ENCODE assay signal across 1 cellular context in the genomic region with DNA sequence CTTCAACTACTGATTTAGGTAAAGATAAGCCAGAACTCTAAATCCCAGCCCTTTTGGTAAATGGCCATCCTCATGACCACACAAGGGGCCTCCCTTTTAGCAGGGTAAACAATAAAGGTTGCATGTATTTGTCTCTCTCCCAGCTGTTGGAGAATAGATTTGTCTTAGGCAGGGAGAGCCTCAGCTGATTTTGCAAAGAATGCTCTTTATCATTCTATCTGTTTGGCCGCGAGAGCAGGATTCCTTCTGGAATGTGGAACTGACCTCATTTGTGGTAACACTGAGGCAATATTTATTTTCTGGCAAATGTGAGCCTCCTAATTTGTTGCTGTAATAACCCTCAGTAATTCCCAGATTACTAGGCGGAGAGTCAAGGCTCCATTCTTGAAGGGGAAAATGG.
A peak's percentile ranks its signal among the peaks of the same experiment; 100 is the strongest.
TF ChIP-seq lines count a peak whose summit lies in the region.

No MANE protein-coding gene starts in this region.

TF ChIP-seq in HepG2, 621 proteins besides CTCF, POLR2A, EP300 and RAD21 (continues in another document):
- TF ChIP-seq, protein P1, sequence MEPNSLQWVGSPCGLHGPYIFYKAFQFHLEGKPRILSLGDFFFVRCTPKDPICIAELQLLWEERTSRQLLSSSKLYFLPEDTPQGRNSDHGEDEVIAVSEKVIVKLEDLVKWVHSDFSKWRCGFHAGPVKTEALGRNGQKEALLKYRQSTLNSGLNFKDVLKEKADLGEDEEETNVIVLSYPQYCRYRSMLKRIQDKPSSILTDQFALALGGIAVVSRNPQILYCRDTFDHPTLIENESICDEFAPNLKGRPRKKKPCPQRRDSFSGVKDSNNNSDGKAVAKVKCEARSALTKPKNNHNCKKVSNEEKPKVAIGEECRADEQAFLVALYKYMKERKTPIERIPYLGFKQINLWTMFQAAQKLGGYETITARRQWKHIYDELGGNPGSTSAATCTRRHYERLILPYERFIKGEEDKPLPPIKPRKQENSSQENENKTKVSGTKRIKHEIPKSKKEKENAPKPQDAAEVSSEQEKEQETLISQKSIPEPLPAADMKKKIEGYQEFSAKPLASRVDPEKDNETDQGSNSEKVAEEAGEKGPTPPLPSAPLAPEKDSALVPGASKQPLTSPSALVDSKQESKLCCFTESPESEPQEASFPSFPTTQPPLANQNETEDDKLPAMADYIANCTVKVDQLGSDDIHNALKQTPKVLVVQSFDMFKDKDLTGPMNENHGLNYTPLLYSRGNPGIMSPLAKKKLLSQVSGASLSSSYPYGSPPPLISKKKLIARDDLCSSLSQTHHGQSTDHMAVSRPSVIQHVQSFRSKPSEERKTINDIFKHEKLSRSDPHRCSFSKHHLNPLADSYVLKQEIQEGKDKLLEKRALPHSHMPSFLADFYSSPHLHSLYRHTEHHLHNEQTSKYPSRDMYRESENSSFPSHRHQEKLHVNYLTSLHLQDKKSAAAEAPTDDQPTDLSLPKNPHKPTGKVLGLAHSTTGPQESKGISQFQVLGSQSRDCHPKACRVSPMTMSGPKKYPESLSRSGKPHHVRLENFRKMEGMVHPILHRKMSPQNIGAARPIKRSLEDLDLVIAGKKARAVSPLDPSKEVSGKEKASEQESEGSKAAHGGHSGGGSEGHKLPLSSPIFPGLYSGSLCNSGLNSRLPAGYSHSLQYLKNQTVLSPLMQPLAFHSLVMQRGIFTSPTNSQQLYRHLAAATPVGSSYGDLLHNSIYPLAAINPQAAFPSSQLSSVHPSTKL (CRISPR knock-in tag; IDR thresholded peaks at IDR 0.05): peak; percentile 24; the same call in 1 of the 2 replicates
- TF ChIP-seq, protein P2, sequence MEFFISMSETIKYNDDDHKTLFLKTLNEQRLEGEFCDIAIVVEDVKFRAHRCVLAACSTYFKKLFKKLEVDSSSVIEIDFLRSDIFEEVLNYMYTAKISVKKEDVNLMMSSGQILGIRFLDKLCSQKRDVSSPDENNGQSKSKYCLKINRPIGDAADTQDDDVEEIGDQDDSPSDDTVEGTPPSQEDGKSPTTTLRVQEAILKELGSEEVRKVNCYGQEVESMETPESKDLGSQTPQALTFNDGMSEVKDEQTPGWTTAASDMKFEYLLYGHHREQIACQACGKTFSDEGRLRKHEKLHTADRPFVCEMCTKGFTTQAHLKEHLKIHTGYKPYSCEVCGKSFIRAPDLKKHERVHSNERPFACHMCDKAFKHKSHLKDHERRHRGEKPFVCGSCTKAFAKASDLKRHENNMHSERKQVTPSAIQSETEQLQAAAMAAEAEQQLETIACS (CRISPR knock-in tag; IDR thresholded peaks at IDR 0.05): no peak
- TF ChIP-seq NCOA2 (CRISPR knock-in tag; IDR thresholded peaks at IDR 0.05): 0 out of 2 replicates have a peak, but pooled peaks have one; percentile 18
- TF ChIP-seq SP140L (CRISPR knock-in tag; IDR thresholded peaks at IDR 0.05; ENCODE audit: borderline replicate concordance): no peak
- peak; percentile 72; the same call in 1 of the 2 replicates for TF ChIP-seq SOX5 (CRISPR knock-in tag; IDR thresholded peaks at IDR 0.05; ENCODE audit: borderline replicate concordance)
- TF ChIP-seq DPF2 (CRISPR knock-in tag; IDR thresholded peaks at IDR 0.05; ENCODE audit: borderline replicate concordance, low read depth): no peak
- TF ChIP-seq PLRG1 (conservative IDR thresholded peaks at IDR 0.05): no peak
- TF ChIP-seq, protein P3, sequence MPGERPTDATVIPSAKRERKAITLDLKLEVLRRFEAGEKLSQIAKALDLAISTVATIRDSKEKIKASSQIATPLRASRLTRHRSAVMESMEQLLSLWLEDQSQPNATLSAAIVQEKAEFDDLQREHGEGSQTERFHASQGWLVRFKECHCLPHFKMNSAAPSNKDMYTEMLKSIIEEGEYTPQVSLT (CRISPR knock-in tag; IDR thresholded peaks at IDR 0.05; ENCODE audit: borderline replicate concordance, low read depth): no peak
- TF ChIP-seq, protein P4, sequence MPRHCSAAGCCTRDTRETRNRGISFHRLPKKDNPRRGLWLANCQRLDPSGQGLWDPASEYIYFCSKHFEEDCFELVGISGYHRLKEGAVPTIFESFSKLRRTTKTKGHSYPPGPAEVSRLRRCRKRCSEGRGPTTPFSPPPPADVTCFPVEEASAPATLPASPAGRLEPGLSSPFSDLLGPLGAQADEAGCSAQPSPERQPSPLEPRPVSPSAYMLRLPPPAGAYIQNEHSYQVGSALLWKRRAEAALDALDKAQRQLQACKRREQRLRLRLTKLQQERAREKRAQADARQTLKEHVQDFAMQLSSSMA (CRISPR knock-in tag; IDR thresholded peaks at IDR 0.05): no peak
- no peak for TF ChIP-seq ZNF10 (CRISPR knock-in tag; IDR thresholded peaks at IDR 0.05; ENCODE audit: borderline replicate concordance, low read depth)
- TF ChIP-seq ZNF570 (CRISPR knock-in tag; IDR thresholded peaks at IDR 0.05; ENCODE audit: borderline replicate concordance): no peak
- no peak for TF ChIP-seq RFX5 (IDR thresholded peaks at IDR 0.05; ENCODE audit: low read depth, low read length)
- TF ChIP-seq ZNF225 (CRISPR knock-in tag; IDR thresholded peaks at IDR 0.05): no peak
- TF ChIP-seq, protein P5, sequence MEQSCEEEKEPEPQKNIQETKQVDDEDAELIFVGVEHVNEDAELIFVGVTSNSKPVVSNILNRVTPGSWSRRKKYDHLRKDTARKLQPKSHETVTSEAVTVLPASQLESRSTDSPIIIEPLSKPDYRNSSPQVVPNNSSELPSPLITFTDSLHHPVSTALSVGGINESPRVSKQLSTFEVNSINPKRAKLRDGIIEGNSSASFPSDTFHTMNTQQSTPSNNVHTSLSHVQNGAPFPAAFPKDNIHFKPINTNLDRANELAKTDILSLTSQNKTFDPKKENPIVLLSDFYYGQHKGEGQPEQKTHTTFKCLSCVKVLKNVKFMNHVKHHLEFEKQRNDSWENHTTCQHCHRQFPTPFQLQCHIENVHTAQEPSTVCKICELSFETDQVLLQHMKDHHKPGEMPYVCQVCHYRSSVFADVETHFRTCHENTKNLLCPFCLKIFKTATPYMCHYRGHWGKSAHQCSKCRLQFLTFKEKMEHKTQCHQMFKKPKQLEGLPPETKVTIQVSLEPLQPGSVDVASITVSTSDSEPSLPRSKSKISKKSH (CRISPR knock-in tag; IDR thresholded peaks at IDR 0.05; ENCODE audit: borderline replicate concordance): no peak
- TF ChIP-seq ZNF317 (CRISPR knock-in tag; IDR thresholded peaks at IDR 0.05): no peak
- TF ChIP-seq, protein P6, sequence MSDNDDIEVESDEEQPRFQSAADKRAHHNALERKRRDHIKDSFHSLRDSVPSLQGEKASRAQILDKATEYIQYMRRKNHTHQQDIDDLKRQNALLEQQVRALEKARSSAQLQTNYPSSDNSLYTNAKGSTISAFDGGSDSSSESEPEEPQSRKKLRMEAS (IDR thresholded peaks at IDR 0.05): no peak
- TF ChIP-seq, protein P7, sequence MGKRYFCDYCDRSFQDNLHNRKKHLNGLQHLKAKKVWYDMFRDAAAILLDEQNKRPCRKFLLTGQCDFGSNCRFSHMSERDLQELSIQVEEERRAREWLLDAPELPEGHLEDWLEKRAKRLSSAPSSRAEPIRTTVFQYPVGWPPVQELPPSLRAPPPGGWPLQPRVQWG (CRISPR knock-in tag; IDR thresholded peaks at IDR 0.05; ENCODE audit: borderline replicate concordance, low read depth): no peak
- no peak for TF ChIP-seq SRSF9 (IDR thresholded peaks at IDR 0.05; ENCODE audit: borderline replicate concordance, insufficient read depth, low read depth, low read length, poor library complexity, severe bottlenecking)
- TF ChIP-seq SIN3A (IDR thresholded peaks at IDR 0.05; ENCODE audit: borderline replicate concordance, low read depth, low read length): no peak
- TF ChIP-seq, protein P8, sequence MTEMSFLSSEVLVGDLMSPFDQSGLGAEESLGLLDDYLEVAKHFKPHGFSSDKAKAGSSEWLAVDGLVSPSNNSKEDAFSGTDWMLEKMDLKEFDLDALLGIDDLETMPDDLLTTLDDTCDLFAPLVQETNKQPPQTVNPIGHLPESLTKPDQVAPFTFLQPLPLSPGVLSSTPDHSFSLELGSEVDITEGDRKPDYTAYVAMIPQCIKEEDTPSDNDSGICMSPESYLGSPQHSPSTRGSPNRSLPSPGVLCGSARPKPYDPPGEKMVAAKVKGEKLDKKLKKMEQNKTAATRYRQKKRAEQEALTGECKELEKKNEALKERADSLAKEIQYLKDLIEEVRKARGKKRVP (CRISPR knock-in tag; IDR thresholded peaks at IDR 0.05): 0 out of 4 replicates have a peak, but pooled peaks of 1 of the 2 experiments have one; percentile 12
- no peak for TF ChIP-seq ZFP36L2 (CRISPR knock-in tag; IDR thresholded peaks at IDR 0.05)
- TF ChIP-seq ZNF629 (CRISPR knock-in tag; conservative IDR thresholded peaks at IDR 0.05): no peak
- TF ChIP-seq FOXK2 (IDR thresholded peaks at IDR 0.05): no peak
- TF ChIP-seq, protein P9, sequence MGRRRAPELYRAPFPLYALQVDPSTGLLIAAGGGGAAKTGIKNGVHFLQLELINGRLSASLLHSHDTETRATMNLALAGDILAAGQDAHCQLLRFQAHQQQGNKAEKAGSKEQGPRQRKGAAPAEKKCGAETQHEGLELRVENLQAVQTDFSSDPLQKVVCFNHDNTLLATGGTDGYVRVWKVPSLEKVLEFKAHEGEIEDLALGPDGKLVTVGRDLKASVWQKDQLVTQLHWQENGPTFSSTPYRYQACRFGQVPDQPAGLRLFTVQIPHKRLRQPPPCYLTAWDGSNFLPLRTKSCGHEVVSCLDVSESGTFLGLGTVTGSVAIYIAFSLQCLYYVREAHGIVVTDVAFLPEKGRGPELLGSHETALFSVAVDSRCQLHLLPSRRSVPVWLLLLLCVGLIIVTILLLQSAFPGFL (CRISPR knock-in tag; IDR thresholded peaks at IDR 0.05): no peak
- TF ChIP-seq, protein P10, sequence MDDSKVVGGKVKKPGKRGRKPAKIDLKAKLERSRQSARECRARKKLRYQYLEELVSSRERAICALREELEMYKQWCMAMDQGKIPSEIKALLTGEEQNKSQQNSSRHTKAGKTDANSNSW (CRISPR knock-in tag; IDR thresholded peaks at IDR 0.05; ENCODE audit: borderline replicate concordance): no peak
- TF ChIP-seq ZNF788 (CRISPR knock-in tag; IDR thresholded peaks at IDR 0.05; ENCODE audit: borderline replicate concordance): no peak
- TF ChIP-seq, protein P11, sequence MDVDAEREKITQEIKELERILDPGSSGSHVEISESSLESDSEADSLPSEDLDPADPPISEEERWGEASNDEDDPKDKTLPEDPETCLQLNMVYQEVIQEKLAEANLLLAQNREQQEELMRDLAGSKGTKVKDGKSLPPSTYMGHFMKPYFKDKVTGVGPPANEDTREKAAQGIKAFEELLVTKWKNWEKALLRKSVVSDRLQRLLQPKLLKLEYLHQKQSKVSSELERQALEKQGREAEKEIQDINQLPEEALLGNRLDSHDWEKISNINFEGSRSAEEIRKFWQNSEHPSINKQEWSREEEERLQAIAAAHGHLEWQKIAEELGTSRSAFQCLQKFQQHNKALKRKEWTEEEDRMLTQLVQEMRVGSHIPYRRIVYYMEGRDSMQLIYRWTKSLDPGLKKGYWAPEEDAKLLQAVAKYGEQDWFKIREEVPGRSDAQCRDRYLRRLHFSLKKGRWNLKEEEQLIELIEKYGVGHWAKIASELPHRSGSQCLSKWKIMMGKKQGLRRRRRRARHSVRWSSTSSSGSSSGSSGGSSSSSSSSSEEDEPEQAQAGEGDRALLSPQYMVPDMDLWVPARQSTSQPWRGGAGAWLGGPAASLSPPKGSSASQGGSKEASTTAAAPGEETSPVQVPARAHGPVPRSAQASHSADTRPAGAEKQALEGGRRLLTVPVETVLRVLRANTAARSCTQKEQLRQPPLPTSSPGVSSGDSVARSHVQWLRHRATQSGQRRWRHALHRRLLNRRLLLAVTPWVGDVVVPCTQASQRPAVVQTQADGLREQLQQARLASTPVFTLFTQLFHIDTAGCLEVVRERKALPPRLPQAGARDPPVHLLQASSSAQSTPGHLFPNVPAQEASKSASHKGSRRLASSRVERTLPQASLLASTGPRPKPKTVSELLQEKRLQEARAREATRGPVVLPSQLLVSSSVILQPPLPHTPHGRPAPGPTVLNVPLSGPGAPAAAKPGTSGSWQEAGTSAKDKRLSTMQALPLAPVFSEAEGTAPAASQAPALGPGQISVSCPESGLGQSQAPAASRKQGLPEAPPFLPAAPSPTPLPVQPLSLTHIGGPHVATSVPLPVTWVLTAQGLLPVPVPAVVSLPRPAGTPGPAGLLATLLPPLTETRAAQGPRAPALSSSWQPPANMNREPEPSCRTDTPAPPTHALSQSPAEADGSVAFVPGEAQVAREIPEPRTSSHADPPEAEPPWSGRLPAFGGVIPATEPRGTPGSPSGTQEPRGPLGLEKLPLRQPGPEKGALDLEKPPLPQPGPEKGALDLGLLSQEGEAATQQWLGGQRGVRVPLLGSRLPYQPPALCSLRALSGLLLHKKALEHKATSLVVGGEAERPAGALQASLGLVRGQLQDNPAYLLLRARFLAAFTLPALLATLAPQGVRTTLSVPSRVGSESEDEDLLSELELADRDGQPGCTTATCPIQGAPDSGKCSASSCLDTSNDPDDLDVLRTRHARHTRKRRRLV (CRISPR knock-in tag; IDR thresholded peaks at IDR 0.05): no peak
- TF ChIP-seq ESRRA (CRISPR knock-in tag; IDR thresholded peaks at IDR 0.05; ENCODE audit: low read depth): no peak
- TF ChIP-seq ZBTB38 (CRISPR knock-in tag; IDR thresholded peaks at IDR 0.05): no peak
- TF ChIP-seq, protein P12, sequence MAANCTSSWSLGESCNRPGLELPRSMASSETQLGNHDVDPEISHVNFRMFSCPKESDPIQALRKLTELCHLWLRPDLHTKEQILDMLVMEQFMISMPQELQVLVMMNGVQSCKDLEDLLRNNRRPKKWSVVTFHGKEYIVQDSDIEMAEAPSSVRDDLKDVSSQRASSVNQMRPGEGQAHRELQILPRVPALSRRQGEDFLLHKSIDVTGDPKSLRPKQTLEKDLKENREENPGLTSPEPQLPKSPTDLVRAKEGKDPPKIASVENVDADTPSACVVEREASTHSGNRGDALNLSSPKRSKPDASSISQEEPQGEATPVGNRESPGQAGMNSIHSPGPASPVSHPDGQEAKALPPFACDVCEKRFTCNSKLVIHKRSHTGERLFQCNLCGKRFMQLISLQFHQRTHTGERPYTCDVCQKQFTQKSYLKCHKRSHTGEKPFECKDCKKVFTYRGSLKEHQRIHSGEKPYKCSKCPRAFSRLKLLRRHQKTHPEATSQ (CRISPR knock-in tag; IDR thresholded peaks at IDR 0.05; ENCODE audit: borderline replicate concordance): no peak
- TF ChIP-seq SATB2 (CRISPR knock-in tag; IDR thresholded peaks at IDR 0.05): no peak
- TF ChIP-seq, protein P13, sequence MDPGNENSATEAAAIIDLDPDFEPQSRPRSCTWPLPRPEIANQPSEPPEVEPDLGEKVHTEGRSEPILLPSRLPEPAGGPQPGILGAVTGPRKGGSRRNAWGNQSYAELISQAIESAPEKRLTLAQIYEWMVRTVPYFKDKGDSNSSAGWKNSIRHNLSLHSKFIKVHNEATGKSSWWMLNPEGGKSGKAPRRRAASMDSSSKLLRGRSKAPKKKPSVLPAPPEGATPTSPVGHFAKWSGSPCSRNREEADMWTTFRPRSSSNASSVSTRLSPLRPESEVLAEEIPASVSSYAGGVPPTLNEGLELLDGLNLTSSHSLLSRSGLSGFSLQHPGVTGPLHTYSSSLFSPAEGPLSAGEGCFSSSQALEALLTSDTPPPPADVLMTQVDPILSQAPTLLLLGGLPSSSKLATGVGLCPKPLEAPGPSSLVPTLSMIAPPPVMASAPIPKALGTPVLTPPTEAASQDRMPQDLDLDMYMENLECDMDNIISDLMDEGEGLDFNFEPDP (CRISPR knock-in tag; conservative IDR thresholded peaks at IDR 0.05): no peak
- peak; percentile 23; the same call in 1 of the 2 replicates for TF ChIP-seq ATF7 (IDR thresholded peaks at IDR 0.05)
- no peak for TF ChIP-seq ATF7 (CRISPR knock-in tag; IDR thresholded peaks at IDR 0.05)
- no peak for TF ChIP-seq ATRX (CRISPR knock-in tag; IDR thresholded peaks at IDR 0.05; ENCODE audit: borderline replicate concordance)
- no peak for TF ChIP-seq SOX13 (IDR thresholded peaks at IDR 0.05)
- TF ChIP-seq SOX13 (CRISPR knock-in tag; conservative IDR thresholded peaks at IDR 0.05 in 1 of 2, IDR thresholded peaks at IDR 0.05 in 1 of 2): peak in 1 of 2 experiments; percentile 89; a peak in 2 of 4 replicates
- no peak for TF ChIP-seq ZNF383 (CRISPR knock-in tag; IDR thresholded peaks at IDR 0.05; ENCODE audit: borderline replicate concordance)
- no peak for TF ChIP-seq FOXO1 (CRISPR knock-in tag; IDR thresholded peaks at IDR 0.05)
- TF ChIP-seq ZNF34 (CRISPR knock-in tag; IDR thresholded peaks at IDR 0.05; ENCODE audit: borderline replicate concordance): no peak
